ENCODE assay signal across 10 cellular contexts in the genomic region with DNA sequence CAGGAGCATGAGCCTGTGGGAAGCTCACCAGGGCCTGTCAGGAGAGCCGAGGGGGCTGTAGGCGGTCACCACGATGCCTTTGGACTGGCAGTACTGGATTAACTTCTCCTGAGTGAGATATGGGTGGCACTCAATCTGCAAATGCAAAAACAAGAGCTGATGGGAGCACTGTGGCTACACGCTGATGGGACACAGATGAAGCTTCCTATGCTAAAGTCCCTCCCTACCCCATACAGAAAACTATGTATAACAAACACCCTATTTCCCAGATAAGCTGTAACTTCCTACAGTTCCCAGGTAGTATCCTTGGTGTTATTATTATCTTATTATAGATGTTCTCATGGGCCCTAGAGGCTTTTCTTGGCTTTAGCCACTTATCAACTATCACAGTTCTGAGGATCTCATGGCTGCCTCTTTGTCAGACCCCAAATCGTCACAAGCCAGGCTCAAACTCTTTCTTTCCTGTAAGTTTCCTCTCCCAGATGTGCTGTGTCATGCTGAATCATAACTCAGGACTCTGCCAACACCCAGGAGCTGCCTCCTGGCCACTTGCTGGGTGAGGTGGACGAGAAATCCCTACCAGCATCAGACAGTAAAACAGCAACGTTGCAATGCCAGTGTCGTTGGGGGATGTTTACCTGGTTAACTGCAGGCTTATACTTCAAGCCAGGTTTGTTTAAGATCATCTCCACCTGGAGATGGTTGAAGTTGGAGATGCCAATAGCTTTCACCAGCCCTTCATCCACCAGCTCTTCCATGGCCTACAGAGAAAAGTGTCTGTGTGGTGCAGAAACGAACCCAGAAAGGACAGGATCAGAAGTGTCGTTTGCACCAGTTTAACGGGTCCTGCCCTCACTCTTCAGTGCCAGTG. TPM values are rescaled to one million over a fixed set of nuclear protein-coding genes. Genes with fewer than 3 reads are reported as not detected.
DNase-seq lines count a peak whose midpoint lies in the region; ATAC-seq and TF ChIP-seq lines count a peak whose summit lies in the region.
"Had no signal": no experiment of that assay in that cellular context is flagged by ENCODE, and none has a peak within 500 bp of the region (broad histone marks: within the 10 kb centered on the region; RNA-seq: fewer than 3 reads in every experiment).

No MANE protein-coding gene starts in this region.

- 61 to 67% methylated on average over 11 of the region's 11 CpGs for WGBS in GM23248 (ENCODE audit: low coverage in 1 of 2, low lambda C conversion rate in 2 of 2, missing lambda C conversion rate in 2 of 2), 2 experiments

- no peaks in the 10 kb centered on the region for H3K27me3 ChIP-seq in GM23248 (replicated peaks; ENCODE audit: insufficient read depth)

- DNase-seq in GM23248: peak; percentile 95
- DNase-seq in RPMI7951 (ENCODE audit: low read depth): peak; percentile 95
- peak; percentile 92 for DNase-seq in epithelial cell of esophagus (ENCODE audit: low read depth)
- DNase-seq in skeletal muscle cell (ENCODE audit: low read depth): peak; percentile 73
- DNase-seq in nucleus accumbens (lab: John Stamatoyannopoulos, UW): no peak
- DNase-seq: activated effector memory CD4-positive, alpha-beta T cell treated with anti-CD3 and anti-CD28 coated beads, Interleukin-2, amount 50 U/mL, for 16 hours; WERI-Rb-1 had no signal

- H4K20me1 ChIP-seq in GM23248 (ENCODE audit: insufficient read depth): no peaks in the 10 kb centered on the region

- peaks cover 21% of the 10 kb centered on the region; the same call in 1 of the 2 replicates for H3K36me3 ChIP-seq in GM23248 (ENCODE audit: low read depth)

- peak overlapping the region; percentile 94 for H3K27ac ChIP-seq in GM23248
- H3K27ac ChIP-seq: skin epidermis, WERI-Rb-1 had no signal

- no peaks in the 10 kb centered on the region for H3K9me3 ChIP-seq in GM23248 (ENCODE audit: low read depth)

- in situ Hi-C loops in GM23248 (cut with MboI): no loop called here

- peak overlapping the region; percentile 68 for H3K9ac ChIP-seq in GM23248

- peaks cover 8% of the 10 kb centered on the region for H3K4me1 ChIP-seq in GM23248 (ENCODE audit: insufficient read depth)

- no peak for TF ChIP-seq CTCF in epithelial cell of esophagus (IDR thresholded peaks at IDR 0.05; ENCODE audit: insufficient read depth, low read depth, low read length, missing control alignments)

- ATAC-seq in HG03457 (IDR thresholded peaks at IDR 0.05; ENCODE audit: unreplicated experiment) (no peak), HG03175 (IDR thresholded peaks at IDR 0.05; ENCODE audit: unreplicated experiment) (no peak)

- H3K4me3 ChIP-seq in GM23248: no peak overlapping the region
- no peak overlapping the region for H3K4me3 ChIP-seq in epithelial cell of esophagus (ENCODE audit: low read length)
- no peak overlapping the region for H3K4me3 ChIP-seq in skeletal muscle cell (ENCODE audit: low read depth, low read length)
- H3K4me3 ChIP-seq: skin epidermis had no signal

- H2AFZ ChIP-seq in GM23248: peak overlapping the region; percentile 67; the same call in 1 of the 2 replicates

- peaks cover 9% of the 10 kb centered on the region for H3K79me2 ChIP-seq in GM23248 (ENCODE audit: insufficient read depth)

- H3K9me2 ChIP-seq in GM23248 (ENCODE audit: insufficient read depth): no peaks in the 10 kb centered on the region

- H3F3A ChIP-seq in GM23248 (ENCODE audit: insufficient read depth): peaks cover 4% of the 10 kb centered on the region; the same call in 1 of the 2 replicates

- H3K4me2 ChIP-seq in GM23248 (ENCODE audit: unreplicated experiment): peak overlapping the region; percentile 67

RNA-seq across cellular contexts. Expression of gene AKR1B1, which starts 10.3 kb away (rescaled TPM):
- 55.1 and 61.0 TPM in 2 replicates for total RNA-seq in GM23248 (2014; rRNA removed; shearing (Covaris generic))
- polyA plus RNA-seq in GM23248 (2016; fragmentation: Nextera tagmentation; extraction: Ambion mirVana): 164 and 176 TPM in 2 replicates
- 353 and 358 TPM in 2 replicates for total RNA-seq in RPMI7951 (2014; rRNA removed; shearing (Covaris generic))

Comparison
In these comparisons a context has a peak if more than half of its experiments do, and no peak if none do; other contexts are left out.
1. DNase-seq: peak in GM23248 (single experiment), RPMI7951 (single experiment), epithelial cell of esophagus (single experiment) and skeletal muscle cell (single experiment); none in nucleus accumbens (0 of 56).